ENCODE assay signal across 15 cellular contexts in the genomic region with DNA sequence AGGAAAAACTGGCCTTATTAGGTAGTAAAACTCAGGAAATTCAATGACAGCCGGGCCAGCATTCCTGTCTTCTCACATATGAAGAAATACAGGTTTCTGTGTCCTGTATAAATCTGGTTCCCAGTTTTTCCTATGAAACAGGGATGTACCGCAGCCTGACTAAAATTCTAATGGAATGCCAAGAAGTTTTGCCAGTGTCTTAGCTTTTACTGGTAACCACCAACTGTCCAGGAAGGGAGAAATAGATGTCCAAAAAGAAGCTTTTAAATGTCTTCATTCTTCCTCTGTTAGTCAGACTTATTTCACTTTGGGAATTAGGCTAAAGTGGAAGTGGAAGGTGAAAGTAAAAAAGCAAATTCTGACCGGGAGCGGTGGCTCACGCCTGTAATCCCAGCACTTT.
"Had no signal": no experiment of that assay in that cellular context is flagged by ENCODE, and none has a peak within 500 bp of the region (broad histone marks: within the 10 kb centered on the region; RNA-seq: fewer than 3 reads in every experiment).

No MANE protein-coding gene starts in this region.

- H3K27me3 Mint-ChIP-seq: activated naive CD4-positive, alpha-beta T cell treated with anti-CD3 and anti-CD28 coated beads, Interleukin-2, amount 10 ng/mL, durations not matched to agents 7 days and 5 days; stimulated activated memory B cell treated with anti-CD40 and anti-IgM and Interleukin-4, amounts not matched to agents 10 μg/mL and 1 μg/mL and 100 μg/mL, for 72 hours had no signal

- H3K27ac Mint-ChIP-seq: endodermal cell; stimulated activated memory B cell treated with anti-CD40 and anti-IgM and Interleukin-4, amounts not matched to agents 10 μg/mL and 1 μg/mL and 100 μg/mL, for 72 hours had no signal

- DNase-seq: activated CD8-positive, alpha-beta memory T cell treated with anti-CD3 and anti-CD28 coated beads for 24 hours; activated naive CD4-positive, alpha-beta T cell treated with anti-CD3 and anti-CD28 coated beads, Interleukin-2, amount 10 ng/mL, durations not matched to agents 7 days and 5 days; amniotic stem cell; brain microvascular endothelial cell; dermis blood vessel endothelial cell; endodermal cell; foreskin melanocyte; head of caudate nucleus; left colon; naive thymus-derived CD4-positive, alpha-beta T cell; right cardiac atrium; SW 1271; tibial artery had no signal

- H3K27me3 ChIP-seq: brain microvascular endothelial cell, tibial artery had no signal

- H3K4me3 ChIP-seq: smooth muscle cell, tibial artery had no signal

- H3K36me3 Mint-ChIP-seq: stimulated activated memory B cell treated with anti-CD40 and anti-IgM and Interleukin-4, amounts not matched to agents 10 μg/mL and 1 μg/mL and 100 μg/mL, for 72 hours had no signal

- H3K36me3 ChIP-seq: brain microvascular endothelial cell, tibial artery had no signal

- H3K9me3 ChIP-seq: tibial artery had no signal

- ATAC-seq: left colon; naive thymus-derived CD4-positive, alpha-beta T cell; right cardiac atrium; stimulated activated memory B cell treated with anti-CD40 and anti-IgM and Interleukin-4, amounts not matched to agents 10 μg/mL and 1 μg/mL and 100 μg/mL, for 72 hours had no signal

- H3K4me3 Mint-ChIP-seq: activated naive CD4-positive, alpha-beta T cell treated with anti-CD3 and anti-CD28 coated beads, Interleukin-2, amount 10 ng/mL, durations not matched to agents 7 days and 5 days; endodermal cell; stimulated activated memory B cell treated with anti-CD40 and anti-IgM and Interleukin-4, amounts not matched to agents 10 μg/mL and 1 μg/mL and 100 μg/mL, for 72 hours had no signal

- H3K27ac ChIP-seq: brain microvascular endothelial cell, tibial artery had no signal

- H3K4me2 ChIP-seq: smooth muscle cell had no signal
